In the genomic region with DNA sequence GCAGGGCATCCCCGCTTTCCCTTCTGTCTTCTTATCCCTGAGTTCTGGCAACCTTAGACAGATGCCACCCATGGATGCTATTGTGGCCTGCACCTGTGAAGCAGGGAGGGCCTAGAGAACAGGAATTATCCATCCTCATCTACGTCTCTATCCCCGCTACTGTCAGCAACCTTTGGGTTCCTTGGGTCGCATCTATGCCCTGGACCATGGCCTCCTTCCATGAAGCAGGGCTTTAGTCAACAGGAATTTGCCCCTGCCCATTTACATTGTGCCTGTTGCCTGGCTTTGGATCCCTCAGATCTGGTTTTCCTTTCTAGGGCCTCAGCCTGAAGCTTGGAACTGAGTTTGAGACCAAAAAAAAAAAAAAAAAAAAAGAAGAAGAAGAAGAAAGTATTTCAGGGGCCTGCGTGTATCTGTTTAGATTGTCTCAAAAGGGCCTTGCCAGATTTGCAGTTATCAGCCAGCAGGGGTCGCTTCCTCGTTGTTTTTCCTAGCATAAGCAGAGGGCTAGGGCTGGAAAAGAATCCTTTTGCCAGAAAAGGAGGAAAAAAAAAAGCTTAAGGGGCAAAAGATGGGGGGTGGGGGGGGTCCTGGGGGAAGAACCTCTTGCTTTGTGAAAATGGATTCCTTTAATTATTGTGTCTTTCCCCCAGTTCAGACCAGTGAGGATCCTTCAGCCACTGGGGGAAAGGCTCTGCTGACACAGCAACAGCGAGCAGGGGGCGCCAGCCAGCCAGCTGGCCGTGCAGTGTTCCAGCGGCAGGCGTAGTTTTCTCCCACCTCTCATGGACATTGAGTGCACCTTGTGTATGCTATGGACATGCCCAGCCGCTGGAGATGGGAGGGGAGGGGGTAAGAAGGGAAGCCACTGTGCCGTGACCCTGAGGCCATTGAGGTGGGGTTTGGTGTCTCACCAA, we compare ENCODE assay signal across 8 cellular contexts.
DNase-seq lines count a peak whose midpoint lies in the region; ATAC-seq and TF ChIP-seq lines count a peak whose summit lies in the region.

No MANE protein-coding gene starts in this region.

- H3K36me3 ChIP-seq in RWPE2 (ENCODE audit: low read depth), result no peaks in the 10 kb centered on the region
- H3K36me3 ChIP-seq in esophagus squamous epithelium, result no peaks in the 10 kb centered on the region

- H3K4me1 ChIP-seq in RWPE2 (ENCODE audit: insufficient read depth, poor library complexity, severe bottlenecking) (no peaks in the 10 kb centered on the region), esophagus squamous epithelium (no peaks in the 10 kb centered on the region)

- no peaks in the 10 kb centered on the region for H3K9me3 ChIP-seq in RWPE2 (ENCODE audit: severe bottlenecking)
- H3K9me3 ChIP-seq in esophagus squamous epithelium, result peaks cover 0 to 8% (median 0%) of the 10 kb centered on the region in 3 donors

- peak; percentile 6 for DNase-seq in HS-5 (ENCODE audit: low read depth)
- no peak for DNase-seq in RWPE2 (ENCODE audit: low spot score)
- DNase-seq in esophagus squamous epithelium (lab: John Stamatoyannopoulos, UW), result no peak
- DNase-seq in nucleus accumbens (lab: John Stamatoyannopoulos, UW), result peak in 37 of 56 donors; percentile 17 to 84 (median 43)

- intact Hi-C loops in esophagus squamous epithelium (cut with DNase I), result no loop called here

- H3K27ac ChIP-seq in C4-2B, result no peak overlapping the region
- no peak overlapping the region for H3K27ac ChIP-seq in RWPE2 (ENCODE audit: poor library complexity, severe bottlenecking)
- H3K27ac ChIP-seq in esophagus squamous epithelium, result no peak overlapping the region

- H3K4me3 ChIP-seq in RWPE2 (ENCODE audit: severe bottlenecking), result no peak overlapping the region
- peak overlapping the region in 1 of 4 donors; percentile 4 for H3K4me3 ChIP-seq in esophagus squamous epithelium

- WGBS in esophagus squamous epithelium, 2 donors, result 36 to 52% methylated on average over 11 to 14 of the region's 14 CpGs

- H3K27me3 ChIP-seq in RWPE2 (ENCODE audit: insufficient read depth, poor library complexity, severe bottlenecking) (no peaks in the 10 kb centered on the region), esophagus squamous epithelium (no peaks in the 10 kb centered on the region)

- ATAC-seq in RWPE2 (ENCODE audit: low read depth), result no peak
- no peak for ATAC-seq in HG03469 (IDR thresholded peaks at IDR 0.05; ENCODE audit: unreplicated experiment)
- no peak for ATAC-seq in activated CD4-positive, CD25-positive, alpha-beta regulatory T cell treated with anti-CD3 and anti-CD28 coated beads, Interleukin-2, amount 50 U/mL, for 24 hours
- no peak for ATAC-seq in HG02884 (IDR thresholded peaks at IDR 0.05; ENCODE audit: unreplicated experiment)

- TF ChIP-seq POLR2A in esophagus squamous epithelium (IDR thresholded peaks at IDR 0.05), result no peak

- TF ChIP-seq CTCF in C4-2B (conservative IDR thresholded peaks at IDR 0.05) (peak; percentile 93), RWPE2 (IDR thresholded peaks at IDR 0.05; ENCODE audit: poor library complexity, severe bottlenecking) (peak; percentile 55), esophagus squamous epithelium (IDR thresholded peaks at IDR 0.05) (peak in 4 of 6 experiments; percentile 14 to 54 (median 43))

Comparison
In these comparisons a context has a peak if more than half of its experiments do, and no peak if none do; other contexts are left out.
1. CTCF ChIP-seq: peak in every context shown above with its lines; median percentile 93 in C4-2B; 55 in RWPE2; 43 in esophagus squamous epithelium.
2. DNase-seq: peak in HS-5 (single experiment) and nucleus accumbens (37 of 56); none in RWPE2 (single experiment) and esophagus squamous epithelium (single experiment).